Comparison of ENCODE assay signal across 18 cellular contexts in the genomic region with DNA sequence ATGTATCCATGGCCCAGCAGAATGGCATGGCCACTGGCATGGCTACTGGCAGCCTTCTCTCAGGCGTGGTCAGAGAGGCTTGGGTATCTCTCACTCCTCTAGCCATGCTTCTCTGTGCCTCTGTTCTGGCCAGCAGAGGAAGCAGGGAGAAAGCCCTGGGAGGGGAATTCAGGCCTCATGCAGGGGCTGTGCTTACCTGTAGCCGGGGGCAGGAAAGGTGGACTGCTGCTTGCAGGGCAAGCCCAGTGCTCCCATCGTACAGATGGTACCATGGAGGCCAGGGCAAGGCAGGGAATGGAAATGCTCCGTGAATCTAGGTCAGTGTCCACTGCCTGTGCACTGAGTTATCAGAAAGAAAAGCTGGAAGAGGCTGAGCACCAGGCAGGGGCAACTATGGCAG. TPM values are rescaled to one million over a fixed set of nuclear protein-coding genes. Genes with fewer than 3 reads are reported as not detected.
A peak's percentile ranks its signal among the peaks of the same experiment; 100 is the strongest.
DNase-seq lines count a peak whose midpoint lies in the region; ATAC-seq and TF ChIP-seq lines count a peak whose summit lies in the region.
"Had no signal": no experiment of that assay in that cellular context is flagged by ENCODE, and none has a peak within 500 bp of the region (broad histone marks: within the 10 kb centered on the region; RNA-seq: fewer than 3 reads in every experiment).

No MANE protein-coding gene starts in this region.

- H2BK120ac ChIP-seq in trophoblast cell (ENCODE audit: insufficient read depth, low read length, poor library complexity): no peak overlapping the region

- H3K4me2 ChIP-seq in trophoblast cell (ENCODE audit: low read length): no peak overlapping the region

- no peak overlapping the region for H3K27ac Mint-ChIP-seq in activated CD4-positive, alpha-beta T cell treated with anti-CD3 and anti-CD28 coated beads, Interleukin-2, amount 10 ng/mL, durations not matched to agents 24 days and 14 days
- H3K27ac Mint-ChIP-seq: CD8-positive, alpha-beta T cell had no signal

- no peak overlapping the region for H4K91ac ChIP-seq in trophoblast cell (ENCODE audit: low read depth, low read length)

- H3K4ac ChIP-seq in trophoblast cell (ENCODE audit: low read depth, low read length): no peak overlapping the region

- TF ChIP-seq CTCF in esophagus muscularis mucosa (IDR thresholded peaks at IDR 0.05): no peak

- ATAC-seq in HG03097 (IDR thresholded peaks at IDR 0.05; ENCODE audit: low FRiP score, unreplicated experiment): no peak
- ATAC-seq: CD8-positive, alpha-beta T cell; HCT116 had no signal

- H3K36me3 Mint-ChIP-seq in activated CD4-positive, alpha-beta T cell treated with anti-CD3 and anti-CD28 coated beads, Interleukin-2, amount 10 ng/mL, durations not matched to agents 24 days and 14 days (ENCODE audit: low read depth): no peaks in the 10 kb centered on the region
- H3K36me3 Mint-ChIP-seq: CD8-positive, alpha-beta T cell had no signal

- peaks cover 3% of the 10 kb centered on the region for H3K27me3 Mint-ChIP-seq in activated CD4-positive, alpha-beta T cell treated with anti-CD3 and anti-CD28 coated beads, Interleukin-2, amount 10 ng/mL, durations not matched to agents 24 days and 14 days

- peak; percentile 43 for DNase-seq in activated CD4-positive, alpha-beta T cell treated with anti-CD3 and anti-CD28 coated beads, Interleukin-2, amount 10 ng/mL, durations not matched to agents 24 days and 14 days
- no peak for DNase-seq in activated CD4-positive, alpha-beta T cell treated with anti-CD3 and anti-CD28 coated beads, Interleukin-2, amount 50 U/mL, for 1 hour
- DNase-seq in esophagus muscularis mucosa (ENCODE audit: extremely low spot score) (peak; percentile 66), trophoblast cell (no peak)
- DNase-seq in activated CD4-positive, CD25-positive, alpha-beta regulatory T cell treated with anti-CD3 and anti-CD28 coated beads, Interleukin-2, amount 50 U/mL, for 72 hours: no peak
- DNase-seq: CD8-positive, alpha-beta T cell; COR-L47; DMS153; DMS79 treated with DMSO at 0.1 percent for 48 hours; GDM1 had no signal

- TF ChIP-seq POLR2A in esophagus muscularis mucosa (IDR thresholded peaks at IDR 0.05; ENCODE audit: low read depth): no peak

- no peak overlapping the region for H2BK12ac ChIP-seq in trophoblast cell (ENCODE audit: low read length)

- no peak overlapping the region for H3K14ac ChIP-seq in trophoblast cell (ENCODE audit: low read length)

- H3K79me2 ChIP-seq in trophoblast cell (ENCODE audit: control insufficient read depth, insufficient read depth, low read length, poor library complexity): no peaks in the 10 kb centered on the region

- H3K27me3 ChIP-seq in esophagus muscularis mucosa: peaks cover 0 to 20% (median 0%) of the 10 kb centered on the region in 4 donors
- no peaks in the 10 kb centered on the region for H3K27me3 ChIP-seq in trophoblast cell (ENCODE audit: insufficient read depth, low read length)

- H3K36me3 ChIP-seq in esophagus muscularis mucosa (no peaks in the 10 kb centered on the region), trophoblast cell (ENCODE audit: control insufficient read depth in 1 of 2, insufficient read depth in 2 of 2, low read length in 2 of 2) (no peaks in the 10 kb centered on the region)

- H3K4me1 ChIP-seq in esophagus muscularis mucosa (no peaks in the 10 kb centered on the region), trophoblast cell (ENCODE audit: control insufficient read depth in 1 of 2, insufficient read depth in 2 of 2, low read length in 2 of 2) (no peaks in the 10 kb centered on the region)

- no peaks in the 10 kb centered on the region for H3K4me1 Mint-ChIP-seq in activated CD4-positive, alpha-beta T cell treated with anti-CD3 and anti-CD28 coated beads, Interleukin-2, amount 10 ng/mL, durations not matched to agents 24 days and 14 days

- no peak overlapping the region for H3K23ac ChIP-seq in trophoblast cell (ENCODE audit: low read length)

- no peaks in the 10 kb centered on the region for H3K9me3 Mint-ChIP-seq in activated CD4-positive, alpha-beta T cell treated with anti-CD3 and anti-CD28 coated beads, Interleukin-2, amount 10 ng/mL, durations not matched to agents 24 days and 14 days
- H3K9me3 Mint-ChIP-seq: CD14-positive monocyte; CD8-positive, alpha-beta T cell had no signal

- H3K27ac ChIP-seq in esophagus muscularis mucosa (replicated peaks in 1 of 4): no peak overlapping the region
- no peak overlapping the region for H3K27ac ChIP-seq in trophoblast cell (ENCODE audit: low read depth, low read length)
- H3K27ac ChIP-seq: 22Rv1 had no signal

- H2AK5ac ChIP-seq in trophoblast cell (ENCODE audit: low read length): no peak overlapping the region

- H3K4me3 ChIP-seq in esophagus muscularis mucosa: no peak overlapping the region
- no peak overlapping the region for H3K4me3 ChIP-seq in trophoblast cell (ENCODE audit: low read depth, low read length)

- H4K12ac ChIP-seq in trophoblast cell (ENCODE audit: low read depth, low read length): no peak overlapping the region

- no peak overlapping the region for H3K4me3 Mint-ChIP-seq in activated CD4-positive, alpha-beta T cell treated with anti-CD3 and anti-CD28 coated beads, Interleukin-2, amount 10 ng/mL, durations not matched to agents 24 days and 14 days
- H3K4me3 Mint-ChIP-seq: CD14-positive monocyte; CD8-positive, alpha-beta T cell had no signal

- 91% methylated on average over 4 of the region's 4 CpGs for WGBS in esophagus muscularis mucosa
- no CpG with 5 or more reads among the region's 4 CpGs for WGBS in trophoblast cell (ENCODE audit: extremely low coverage, insufficient coverage, insufficient read length)

- no peaks in the 10 kb centered on the region for H3K9me3 ChIP-seq in esophagus muscularis mucosa
- H3K9me3 ChIP-seq in trophoblast cell (ENCODE audit: insufficient read depth, low read depth, low read length): peaks cover 4% of the 10 kb centered on the region

- H3K79me1 ChIP-seq in trophoblast cell (ENCODE audit: low read length): no peaks in the 10 kb centered on the region

- H4K8ac ChIP-seq in trophoblast cell (ENCODE audit: low read depth, low read length): no peak overlapping the region

- intact Hi-C loops in activated CD4-positive, alpha-beta T cell treated with anti-CD3 and anti-CD28 coated beads, Interleukin-2, amount 10 ng/mL, durations not matched to agents 24 days and 14 days (cut with micrococcal nuclease): no loop called here
- intact Hi-C loops in esophagus muscularis mucosa (cut with DNase I): no loop called here

- H2AFZ ChIP-seq in trophoblast cell (ENCODE audit: insufficient read depth, low read length, poor library complexity): no peak overlapping the region

- H3K18ac ChIP-seq in trophoblast cell (ENCODE audit: low read length): no peak overlapping the region

- H3K9ac ChIP-seq in trophoblast cell (ENCODE audit: low read length): peak overlapping the region; percentile 38

- H2BK5ac ChIP-seq in trophoblast cell (ENCODE audit: low read depth, low read length, poor library complexity): no peak overlapping the region

- TF ChIP-seq EP300 in esophagus muscularis mucosa (IDR thresholded peaks at IDR 0.05): no peak

RNA-seq across cellular contexts. Expression of a gene that starts 2.7 kb away (rescaled TPM):
- total RNA-seq in activated CD4-positive, alpha-beta T cell treated with anti-CD3 and anti-CD28 coated beads, Interleukin-2, amount 10 ng/mL, durations not matched to agents 24 days and 14 days: not detected in 2 replicates
- not detected for total RNA-seq in esophagus muscularis mucosa
- not detected in 2 replicates for polyA plus RNA-seq in trophoblast cell (2013)
- total RNA-seq: A673; CD8-positive, alpha-beta T cell; H4; HT1080 had no signal
- polyA plus RNA-seq: BJ, CD14-positive monocyte had no signal

RNA-seq across cellular contexts. Expression of a gene that starts 38.5 kb away (rescaled TPM):
- total RNA-seq in activated CD4-positive, alpha-beta T cell treated with anti-CD3 and anti-CD28 coated beads, Interleukin-2, amount 10 ng/mL, durations not matched to agents 24 days and 14 days: not detected in 2 replicates
- 10 to 100 TPM in 2 of 4 donors, 1 to 10 TPM in 2; 3.7 to 53.0 (median 15.6) TPM for total RNA-seq in esophagus muscularis mucosa
- polyA plus RNA-seq in trophoblast cell (2013): 0.07 and 0.14 TPM in 2 replicates
- total RNA-seq: A673; CD8-positive, alpha-beta T cell; H4 had no signal
- polyA plus RNA-seq: CD14-positive monocyte had no signal

RNA-seq across cellular contexts. Expression of a gene that starts 38.5 kb away (rescaled TPM):
- 2.0 and 2.3 TPM in 2 replicates for total RNA-seq in activated CD4-positive, alpha-beta T cell treated with anti-CD3 and anti-CD28 coated beads, Interleukin-2, amount 10 ng/mL, durations not matched to agents 24 days and 14 days
- total RNA-seq in esophagus muscularis mucosa: 10 to 100 TPM in 3 of 4 donors, 1 to 10 TPM in 1; 10.0 to 27.0 (median 20.3) TPM
- polyA plus RNA-seq in trophoblast cell (2013): 8.6 and 8.7 TPM in 2 replicates

RNA-seq across cellular contexts. Expression of a gene that starts 39.0 kb away (rescaled TPM):
- total RNA-seq in activated CD4-positive, alpha-beta T cell treated with anti-CD3 and anti-CD28 coated beads, Interleukin-2, amount 10 ng/mL, durations not matched to agents 24 days and 14 days: not detected in 2 replicates
- not detected for total RNA-seq in esophagus muscularis mucosa
- polyA plus RNA-seq in trophoblast cell (2013): not detected in 2 replicates
- total RNA-seq: A673; CD8-positive, alpha-beta T cell; H4; HT1080 had no signal
- polyA plus RNA-seq: BJ had no signal

RNA-seq across cellular contexts. Expression of a gene that starts 41.8 kb away (rescaled TPM):
- not detected in 2 replicates for total RNA-seq in activated CD4-positive, alpha-beta T cell treated with anti-CD3 and anti-CD28 coated beads, Interleukin-2, amount 10 ng/mL, durations not matched to agents 24 days and 14 days
- 1 to 10 TPM; 2.1 to 5.7 (median 2.8) TPM for total RNA-seq in esophagus muscularis mucosa
- 0.11 TPM in 2 replicates for polyA plus RNA-seq in trophoblast cell (2013)
- total RNA-seq: CD8-positive, alpha-beta T cell had no signal
- polyA plus RNA-seq: CD14-positive monocyte had no signal

Comparison
In these comparisons a context has a peak if more than half of its experiments do, and no peak if none do; other contexts are left out.
1. DNase-seq: peak in activated CD4-positive, alpha-beta T cell treated with anti-CD3 and anti-CD28 coated beads, Interleukin-2, amount 10 ng/mL, durations not matched to agents 24 days and 14 days (single experiment) and esophagus muscularis mucosa (single experiment); none in activated CD4-positive, alpha-beta T cell treated with anti-CD3 and anti-CD28 coated beads, Interleukin-2, amount 50 U/mL, for 1 hour (single experiment), trophoblast cell (0 of 2) and activated CD4-positive, CD25-positive, alpha-beta regulatory T cell treated with anti-CD3 and anti-CD28 coated beads, Interleukin-2, amount 50 U/mL, for 72 hours (single experiment).